In the genomic region with DNA sequence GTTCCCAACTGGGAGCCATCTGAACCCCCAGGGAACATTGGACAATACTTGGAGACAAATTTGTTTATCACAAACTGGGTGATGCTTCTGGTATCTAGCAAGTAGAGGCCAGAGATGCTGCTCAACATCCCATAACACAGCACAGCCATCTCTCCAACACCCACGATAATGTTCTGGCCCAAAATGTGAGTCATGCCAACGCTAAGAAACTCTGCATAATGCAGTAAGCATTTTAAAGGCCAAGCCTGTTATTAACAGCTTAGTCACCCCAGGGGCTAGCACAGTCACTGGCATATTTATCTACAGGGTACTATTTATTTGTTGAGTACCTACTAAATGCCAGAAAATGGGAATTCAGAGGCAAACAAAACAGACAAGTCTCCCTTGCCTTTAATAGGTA, we compare ENCODE assay signal across 17 cellular contexts.
A peak's percentile ranks its signal among the peaks of the same experiment; 100 is the strongest.
DNase-seq lines count a peak whose midpoint lies in the region; ATAC-seq and TF ChIP-seq lines count a peak whose summit lies in the region.
"Had no signal": no experiment of that assay in that cellular context is flagged by ENCODE, and none has a peak within 500 bp of the region (broad histone marks: within the 10 kb centered on the region; RNA-seq: fewer than 3 reads in every experiment).

No MANE protein-coding gene starts in this region.

- no peaks in the 10 kb centered on the region for H3K4me1 ChIP-seq in gastroesophageal sphincter

- H3K4me3 ChIP-seq in gastroesophageal sphincter, result no peak overlapping the region
- H3K4me3 ChIP-seq: dorsolateral prefrontal cortex, thoracic aorta had no signal

- H3K27me3 ChIP-seq in gastroesophageal sphincter, result peaks cover 5% of the 10 kb centered on the region

- no peaks in the 10 kb centered on the region for H3K36me3 ChIP-seq in gastroesophageal sphincter
- H3K36me3 ChIP-seq: thoracic aorta had no signal

- H3K9me3 ChIP-seq in gastroesophageal sphincter, result no peaks in the 10 kb centered on the region
- H3K9me3 ChIP-seq: thoracic aorta had no signal

- ATAC-seq in gastroesophageal sphincter (no peak), GM18907 (IDR thresholded peaks at IDR 0.05; ENCODE audit: unreplicated experiment) (no peak)
- ATAC-seq: activated CD4-positive, alpha-beta T cell treated with anti-CD3 and anti-CD28 coated beads for 36 hours; activated T-cell treated with anti-CD3 and anti-CD28 coated beads, Interleukin-2, amount 50 U/mL, for 4 hours; left colon had no signal

- DNase-seq in AG20443 (ENCODE audit: low spot score) (peak; percentile 47), M059J (ENCODE audit: low read depth) (peak; percentile 84), cerebellum (ENCODE audit: low spot score) (peak; percentile 10), non-pigmented ciliary epithelial cell (ENCODE audit: low read depth) (peak; percentile 74), amygdala (lab: John Stamatoyannopoulos, UW) (no peak), COLO829 (ENCODE audit: low spot score) (no peak)
- DNase-seq: activated CD4-positive, alpha-beta T cell treated with anti-CD3 and anti-CD28 coated beads for 36 hours; activated T-cell treated with anti-CD3 and anti-CD28 coated beads, Interleukin-2, amount 50 U/mL, for 4 hours; glutamatergic neuron; left colon; NCI-H187 treated with DMSO at 0.1 percent for 48 hours; NCI-H526 had no signal

- no peak overlapping the region for H3K27ac ChIP-seq in gastroesophageal sphincter
- H3K27ac ChIP-seq: KMS-11, thoracic aorta had no signal

- TF ChIP-seq POLR2A in gastroesophageal sphincter (IDR thresholded peaks at IDR 0.05), result no peak

- no peak for TF ChIP-seq EP300 in gastroesophageal sphincter (IDR thresholded peaks at IDR 0.05)

- TF ChIP-seq CTCF in gastroesophageal sphincter (IDR thresholded peaks at IDR 0.05), result no peak

- 33 to 60% methylated on average over 1 of the region's 2 CpGs for whole genome bisulfite sequencing in gastroesophageal sphincter (ENCODE audit: low coverage in 1 of 2), 2 donors

Comparison
In these comparisons a context has a peak if more than half of its experiments do, and no peak if none do; other contexts are left out.
1. DNase-seq: peak in AG20443 (single experiment), M059J (single experiment), cerebellum (single experiment) and non-pigmented ciliary epithelial cell (single experiment); none in amygdala (0 of 56) and COLO829 (single experiment).